Comparison of ENCODE assay signal across 11 cellular contexts in genomic region chr2:217864960-217865359, GRCh38.
A peak's percentile ranks its signal among the peaks of the same experiment; 100 is the strongest.
DNase-seq lines count a peak whose midpoint lies in the region; ATAC-seq, FAIRE-seq and TF ChIP-seq lines count a peak whose summit lies in the region.
"Had no signal": no experiment of that assay in that cellular context is flagged by ENCODE, and none has a peak within 500 bp of the region (broad histone marks: within the 10 kb centered on the region; RNA-seq: fewer than 3 reads in every experiment).

No MANE protein-coding gene starts in this region.

- H3K4me3 Mint-ChIP-seq in nephron (no peak overlapping the region), Calu3 (ENCODE audit: low read depth, unreplicated experiment) (no peak overlapping the region)

- DNase-seq in GM12891 (ENCODE audit: insufficient read length, low spot score) (peak; percentile 54), NCI-H510A treated with DMSO at 0.1 percent for 48 hours (lab: John Stamatoyannopoulos, UW) (no peak), Calu3 (no peak), NCI-H748 (lab: John Stamatoyannopoulos, UW; ENCODE audit: unreplicated experiment) (no peak), urothelium cell line (ENCODE audit: low spot score) (no peak)
- DNase-seq: cerebellar nuclear complex, foreskin fibroblast, right cardiac atrium had no signal

- FAIRE-seq in GM12891 (lab: Jason Lieb, UNC): peak; percentile 96
- FAIRE-seq in urothelium cell line (lab: Jason Lieb, UNC): no peak

- TF ChIP-seq POLR2A in GM12891 (IDR thresholded peaks at IDR 0.05; ENCODE audit: low read depth, low read length): no peak

- BruUV-seq in Calu3 (replicated peaks; lab: Mats Ljungman, UMichigan): no TSS peak

- H3K27me3 Mint-ChIP-seq in nephron (ENCODE audit: low read depth) (no peaks in the 10 kb centered on the region), Calu3 (ENCODE audit: unreplicated experiment) (peaks cover 96% of the 10 kb centered on the region)

- peaks cover 36% of the 10 kb centered on the region for H3K36me3 Mint-ChIP-seq in nephron (ENCODE audit: low read depth)
- no peaks in the 10 kb centered on the region for H3K36me3 Mint-ChIP-seq in Calu3 (ENCODE audit: insufficient read depth, unreplicated experiment)

- ATAC-seq in GM21423 (IDR thresholded peaks at IDR 0.05; ENCODE audit: unreplicated experiment) (peak; percentile 61), HG03565 (IDR thresholded peaks at IDR 0.05; ENCODE audit: unreplicated experiment) (peak; percentile 62)

- H3K27ac Mint-ChIP-seq in nephron: peak overlapping the region in 2 of 3 experiments; percentile 1 to 4
- H3K27ac Mint-ChIP-seq in Calu3 (ENCODE audit: unreplicated experiment): no peak overlapping the region

- no peaks in the 10 kb centered on the region for H3K9me3 Mint-ChIP-seq in nephron
- no peaks in the 10 kb centered on the region for H3K9me3 Mint-ChIP-seq in Calu3 (ENCODE audit: low read depth, unreplicated experiment)

- intact Hi-C loops in Calu3 (cut with micrococcal nuclease; ENCODE audit: unreplicated experiment): no loop called here

- H3K4me1 Mint-ChIP-seq in nephron: peaks cover 52% of the 10 kb centered on the region
- no peaks in the 10 kb centered on the region for H3K4me1 Mint-ChIP-seq in Calu3 (ENCODE audit: low read depth, unreplicated experiment)

- CTCF ChIA-PET in Calu3 (lab: Charles Lee): no interaction called here

- TF ChIP-seq CTCF in nephron (IDR thresholded peaks at IDR 0.05; ENCODE audit: unreplicated experiment in 3 of 3) (no peak), Calu3 (IDR thresholded peaks at IDR 0.05; ENCODE audit: unreplicated experiment) (no peak)

TF ChIP-seq in GM12891, 5 proteins besides CTCF, POLR2A, EP300 and RAD21:
- TF ChIP-seq POLR2AphosphoS5 (IDR thresholded peaks at IDR 0.05; ENCODE audit: low read depth, low read length) (no peak), SPI1 (IDR thresholded peaks at IDR 0.05; ENCODE audit: low read depth, low read length) (peak; percentile 14; the same call in 1 of the 2 replicates), PAX5 (IDR thresholded peaks at IDR 0.05; ENCODE audit: insufficient read depth, low read length, severe bottlenecking) (peak; percentile 71), TAF1 (IDR thresholded peaks at IDR 0.05; ENCODE audit: low read depth, low read length) (no peak), POU2F2 (IDR thresholded peaks at IDR 0.05; ENCODE audit: low read depth, low read length) (no peak; the same call in none of the 2 replicates)
